9 cellular contexts compared by ENCODE assay signal in the genomic region with DNA sequence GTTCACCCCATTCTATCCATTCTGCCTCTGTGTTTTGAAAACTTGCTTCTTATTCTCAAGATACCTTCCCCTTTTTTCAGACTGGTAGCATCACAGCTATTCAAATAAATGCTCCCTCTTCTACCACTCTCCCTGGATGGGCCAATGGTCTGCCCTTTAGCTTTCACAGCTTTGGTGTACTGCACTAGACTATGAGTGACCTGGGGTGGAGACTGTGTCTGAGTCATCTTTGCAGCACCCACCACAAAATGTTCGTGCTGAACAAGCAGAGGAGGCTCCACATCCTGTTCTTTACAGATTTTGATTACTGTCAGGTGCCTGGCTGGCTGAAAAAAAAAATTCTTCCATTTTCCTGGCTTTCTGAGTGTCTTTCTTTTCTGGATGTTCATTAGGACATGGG.
DNase-seq lines count a peak whose midpoint lies in the region; ATAC-seq and TF ChIP-seq lines count a peak whose summit lies in the region.
"Had no signal": no experiment of that assay in that cellular context is flagged by ENCODE, and none has a peak within 500 bp of the region (broad histone marks: within the 10 kb centered on the region; RNA-seq: fewer than 3 reads in every experiment).

No MANE protein-coding gene starts in this region.

- H3K27ac Mint-ChIP-seq in CD8-positive, alpha-beta T cell, result peak overlapping the region; percentile 46
- H3K27ac Mint-ChIP-seq in T-helper 17 cell (peak overlapping the region; percentile 81), endothelial cell (ENCODE audit: unreplicated experiment) (no peak overlapping the region)
- H3K27ac Mint-ChIP-seq: activated naive CD8-positive, alpha-beta T cell had no signal

- no peaks in the 10 kb centered on the region for H3K9me3 ChIP-seq in CD8-positive, alpha-beta T cell (ENCODE audit: low read length)
- no peaks in the 10 kb centered on the region for H3K9me3 ChIP-seq in T-helper 17 cell (ENCODE audit: control insufficient read depth, low read length, poor library complexity, severe bottlenecking)

- DNase-seq in CD8-positive, alpha-beta T cell, result peak in 6 of 7 experiments; percentile 29 to 60 (median 41)
- DNase-seq in T-helper 17 cell, result no peak
- peak; percentile 24 for DNase-seq in epithelial cell of prostate (ENCODE audit: low read depth, low spot score)
- DNase-seq in stromal cell of bone marrow (ENCODE audit: low read depth), result peak; percentile 71
- no peak for DNase-seq in posterior cingulate gyrus
- DNase-seq in endothelial cell (ENCODE audit: low spot score), result no peak
- DNase-seq in COLO668 (lab: John Stamatoyannopoulos, UW; ENCODE audit: unreplicated experiment), result no peak

- H3K27me3 ChIP-seq in CD8-positive, alpha-beta T cell (ENCODE audit: insufficient read depth, low read length), result no peaks in the 10 kb centered on the region

- peaks cover 19% of the 10 kb centered on the region for H3K4me1 Mint-ChIP-seq in CD8-positive, alpha-beta T cell (ENCODE audit: low read depth)
- H3K4me1 Mint-ChIP-seq in T-helper 17 cell (peaks cover 23% of the 10 kb centered on the region), endothelial cell (ENCODE audit: unreplicated experiment) (no peaks in the 10 kb centered on the region)

- no peaks in the 10 kb centered on the region for H3K36me3 ChIP-seq in CD8-positive, alpha-beta T cell (ENCODE audit: insufficient read depth, low read length)

- H3K4me1 ChIP-seq in CD8-positive, alpha-beta T cell (ENCODE audit: insufficient read depth, low read length), result peaks cover 15% of the 10 kb centered on the region

- H3K4me3 Mint-ChIP-seq in CD8-positive, alpha-beta T cell, result no peak overlapping the region
- H3K4me3 Mint-ChIP-seq in T-helper 17 cell (peak overlapping the region; percentile 12), endothelial cell (ENCODE audit: unreplicated experiment) (no peak overlapping the region)
- H3K4me3 Mint-ChIP-seq: activated naive CD8-positive, alpha-beta T cell had no signal

- peaks cover 5% of the 10 kb centered on the region for H3K27me3 Mint-ChIP-seq in CD8-positive, alpha-beta T cell (ENCODE audit: low read depth)
- H3K27me3 Mint-ChIP-seq in T-helper 17 cell, result peaks cover 5% of the 10 kb centered on the region
- peaks cover 7% of the 10 kb centered on the region for H3K27me3 Mint-ChIP-seq in endothelial cell (ENCODE audit: unreplicated experiment)
- H3K27me3 Mint-ChIP-seq: activated naive CD8-positive, alpha-beta T cell had no signal

- TF ChIP-seq CTCF in CD8-positive, alpha-beta T cell (IDR thresholded peaks at IDR 0.05), result no peak
- no peak for TF ChIP-seq CTCF in endothelial cell (IDR thresholded peaks at IDR 0.05; ENCODE audit: unreplicated experiment)

- CTCF ChIA-PET in CD8-positive, alpha-beta T cell (lab: Charles Lee), result no interaction called here

- peak; percentile 70 for ATAC-seq in CD8-positive, alpha-beta T cell
- peak; percentile 60 for ATAC-seq in HG02623 (IDR thresholded peaks at IDR 0.05; ENCODE audit: unreplicated experiment)
- ATAC-seq in T-helper 17 cell, result peak; percentile 60

- intact Hi-C loops in CD8-positive, alpha-beta T cell (cut with DNase I, micrococcal nuclease), result loop anchor here in 1 of 2 experiments (1.0 kb wide), 1 partner anchor 17 kb away; no protein-coding TSS in a partner anchor
- intact Hi-C loops in posterior cingulate gyrus (cut with DNase I), result no loop called here

- POLR2A ChIA-PET in CD8-positive, alpha-beta T cell (lab: Charles Lee), result interaction anchor here (1.2 kb wide), 1 partner anchor 80 kb away, joined by 4 read pairs; no protein-coding TSS in a partner anchor

- no peaks in the 10 kb centered on the region for H3K9me3 Mint-ChIP-seq in CD8-positive, alpha-beta T cell
- H3K9me3 Mint-ChIP-seq in endothelial cell (ENCODE audit: unreplicated experiment), result peaks cover 36% of the 10 kb centered on the region

- H3K36me3 Mint-ChIP-seq in CD8-positive, alpha-beta T cell, result no peaks in the 10 kb centered on the region
- H3K36me3 Mint-ChIP-seq in T-helper 17 cell (ENCODE audit: low read depth) (no peaks in the 10 kb centered on the region), endothelial cell (ENCODE audit: low read depth, unreplicated experiment) (peaks cover 4% of the 10 kb centered on the region)
- H3K36me3 Mint-ChIP-seq: activated naive CD8-positive, alpha-beta T cell had no signal

- no peak overlapping the region for H3K27ac ChIP-seq in CD8-positive, alpha-beta T cell (ENCODE audit: low read depth, low read length)
- peak overlapping the region; percentile 52 for H3K27ac ChIP-seq in epithelial cell of prostate

- H3K4me3 ChIP-seq in CD8-positive, alpha-beta T cell (ENCODE audit: low read depth, low read length), result no peak overlapping the region

Comparison
In these comparisons a context has a peak if more than half of its experiments do, and no peak if none do; other contexts are left out.
1. DNase-seq: peak in CD8-positive, alpha-beta T cell (6 of 7), epithelial cell of prostate (single experiment) and stromal cell of bone marrow (single experiment); none in T-helper 17 cell (0 of 3), posterior cingulate gyrus (0 of 10), endothelial cell (single experiment) and COLO668 (single experiment).
2. Peak in every context shown above with its lines, with median percentiles within 50 percentile points of each other: ATAC-seq.